In the genomic region with DNA sequence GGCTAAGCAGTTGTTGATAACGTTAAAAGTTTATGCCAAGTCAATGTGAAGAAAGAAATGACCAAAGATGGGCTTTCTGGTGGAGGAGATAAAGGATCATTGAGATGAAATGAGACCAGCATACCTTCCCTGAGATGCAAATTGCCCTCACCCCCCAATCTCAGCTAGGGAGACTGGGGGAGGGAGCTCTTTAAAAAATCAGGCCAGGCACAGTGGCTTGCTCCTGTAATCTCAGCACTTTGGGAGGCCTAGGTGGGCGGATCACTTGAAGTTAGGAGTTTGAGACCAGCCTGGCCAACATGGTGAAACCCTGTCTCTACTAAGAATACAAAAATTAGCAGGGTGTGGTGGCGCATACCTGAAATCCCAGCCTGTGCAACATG, we compare ENCODE assay signal across 12 cellular contexts. TPM values are rescaled to one million over a fixed set of nuclear protein-coding genes. Genes with fewer than 3 reads are reported as not detected.
DNase-seq lines count a peak whose midpoint lies in the region; ATAC-seq and TF ChIP-seq lines count a peak whose summit lies in the region.
"Had no signal": no experiment of that assay in that cellular context is flagged by ENCODE, and none has a peak within 500 bp of the region (broad histone marks: within the 10 kb centered on the region; RNA-seq: fewer than 3 reads in every experiment).

No MANE protein-coding gene starts in this region.

- no peaks in the 10 kb centered on the region for H3K36me3 ChIP-seq in transverse colon
- H3K36me3 ChIP-seq: prostate gland had no signal

- H3K4me1 Mint-ChIP-seq in activated naive CD4-positive, alpha-beta T cell treated with anti-CD3 and anti-CD28 coated beads for 36 hours (ENCODE audit: low read depth) = peaks cover 80% of the 10 kb centered on the region
- peaks cover 38% of the 10 kb centered on the region for H3K4me1 Mint-ChIP-seq in activated naive CD8-positive, alpha-beta T cell treated with anti-CD3 and anti-CD28 coated beads, Interleukin-2, amount 10 ng/mL, durations not matched to agents 7 days and 5 days

- H3K27me3 ChIP-seq in transverse colon = no peaks in the 10 kb centered on the region

- H3K9me3 ChIP-seq in transverse colon = no peaks in the 10 kb centered on the region
- H3K9me3 ChIP-seq: prostate gland had no signal

- POLR2A ChIA-PET in activated naive CD8-positive, alpha-beta T cell treated with anti-CD3 and anti-CD28 coated beads, Interleukin-2, amount 10 ng/mL, durations not matched to agents 7 days and 5 days (lab: Charles Lee) = interaction anchor here (0.8 to 5.4 kb wide), 20 partner anchors 9 to 481 kb away, joined by 3 to 94 read pairs (median 6); partner anchors contain the start of genes KCMF1, SUCLG1, TGOLN2 and TMSB10

- H3K27me3 Mint-ChIP-seq in activated naive CD4-positive, alpha-beta T cell treated with anti-CD3 and anti-CD28 coated beads for 36 hours (ENCODE audit: low read depth) = no peaks in the 10 kb centered on the region
- no peaks in the 10 kb centered on the region for H3K27me3 Mint-ChIP-seq in activated naive CD8-positive, alpha-beta T cell treated with anti-CD3 and anti-CD28 coated beads, Interleukin-2, amount 10 ng/mL, durations not matched to agents 7 days and 5 days

- peak; percentile 4 for ATAC-seq in HG03097 (IDR thresholded peaks at IDR 0.05; ENCODE audit: low FRiP score, unreplicated experiment)
- ATAC-seq in activated naive CD8-positive, alpha-beta T cell treated with anti-CD3 and anti-CD28 coated beads, Interleukin-2, amount 10 ng/mL, durations not matched to agents 7 days and 5 days (ENCODE audit: low read depth) = no peak

- intact Hi-C loops in activated naive CD4-positive, alpha-beta T cell treated with anti-CD3 and anti-CD28 coated beads for 36 hours (cut with micrococcal nuclease) = no loop called here
- intact Hi-C loops in transverse colon (cut with DNase I; ENCODE audit: low total_unique reads) (no loop called here), head of caudate nucleus (cut with DNase I) (no loop called here)

- in situ Hi-C loops in transverse colon (cut with MboI; ENCODE audit: low pct_ligation_motif_present in 1 of 4, low pct_unique_long_range_greater_than_20kb in 1 of 4, low sequenced_read_pairs in 3 of 4) = loop anchor here in 1 of 4 donors (25.0 kb wide), 1 partner anchor 347 kb away; no protein-coding TSS in a partner anchor

- H3K9me3 Mint-ChIP-seq in activated naive CD4-positive, alpha-beta T cell treated with anti-CD3 and anti-CD28 coated beads for 36 hours = no peaks in the 10 kb centered on the region
- H3K9me3 Mint-ChIP-seq in activated naive CD8-positive, alpha-beta T cell treated with anti-CD3 and anti-CD28 coated beads, Interleukin-2, amount 10 ng/mL, durations not matched to agents 7 days and 5 days = no peaks in the 10 kb centered on the region

- CTCF ChIA-PET in activated naive CD4-positive, alpha-beta T cell treated with anti-CD3 and anti-CD28 coated beads for 36 hours (lab: Charles Lee) = interaction anchor here (0.6 to 7.2 kb wide), 9 partner anchors 10 to 78 kb away, joined by 3 to 76 read pairs (median 5); no protein-coding TSS in a partner anchor

- no peak for TF ChIP-seq EP300 in transverse colon (IDR thresholded peaks at IDR 0.05; ENCODE audit: low read depth)

- peak overlapping the region in 1 of 4 donors; percentile 27 for H3K4me3 ChIP-seq in transverse colon
- H3K4me3 ChIP-seq: prostate gland had no signal

- peak overlapping the region; percentile 61 to 79 (median 75) for H3K27ac ChIP-seq in transverse colon
- H3K27ac ChIP-seq: prostate gland had no signal

- peak overlapping the region; percentile 99 for H3K27ac Mint-ChIP-seq in activated naive CD4-positive, alpha-beta T cell treated with anti-CD3 and anti-CD28 coated beads for 36 hours
- H3K27ac Mint-ChIP-seq in activated naive CD8-positive, alpha-beta T cell treated with anti-CD3 and anti-CD28 coated beads, Interleukin-2, amount 10 ng/mL, durations not matched to agents 7 days and 5 days = peak overlapping the region; percentile 99

- no peak for DNase-seq in activated naive CD4-positive, alpha-beta T cell treated with anti-CD3 and anti-CD28 coated beads for 36 hours
- no peak for DNase-seq in activated naive CD4-positive, alpha-beta T cell treated with Interleukin-2 at 50 U/mL for 16 hours
- no peak for DNase-seq in activated naive CD8-positive, alpha-beta T cell treated with anti-CD3 and anti-CD28 coated beads, Interleukin-2, amount 10 ng/mL, durations not matched to agents 7 days and 5 days
- DNase-seq in transverse colon = no peak
- no peak for DNase-seq in NK-92 treated with Interleukin-12 subunit alpha and Interleukin-12 subunit beta, amount 100 ng/mL, for 24 hours (lab: John Stamatoyannopoulos, UW)
- DNase-seq in stimulated activated CD4-positive, alpha-beta T cell treated with anti-CD3 and anti-CD28 coated beads, Interleukin-4, amount 100 ng/mL, for 24 hours = no peak
- DNase-seq in head of caudate nucleus = no peak
- DNase-seq: hypothalamus, NCI-H1048, SW 1271 had no signal

- TF ChIP-seq CTCF in transverse colon (IDR thresholded peaks at IDR 0.05) = no peak

- H3K4me1 ChIP-seq in transverse colon = peaks cover 6 to 35% (median 16%) of the 10 kb centered on the region in 4 donors
- H3K4me1 ChIP-seq: prostate gland had no signal

- peak overlapping the region; percentile 72 for H3K4me3 Mint-ChIP-seq in activated naive CD4-positive, alpha-beta T cell treated with anti-CD3 and anti-CD28 coated beads for 36 hours
- H3K4me3 Mint-ChIP-seq in activated naive CD8-positive, alpha-beta T cell treated with anti-CD3 and anti-CD28 coated beads, Interleukin-2, amount 10 ng/mL, durations not matched to agents 7 days and 5 days = peak overlapping the region; percentile 87

- peaks cover 3% of the 10 kb centered on the region for H3K36me3 Mint-ChIP-seq in activated naive CD4-positive, alpha-beta T cell treated with anti-CD3 and anti-CD28 coated beads for 36 hours (ENCODE audit: low read depth)
- H3K36me3 Mint-ChIP-seq in activated naive CD8-positive, alpha-beta T cell treated with anti-CD3 and anti-CD28 coated beads, Interleukin-2, amount 10 ng/mL, durations not matched to agents 7 days and 5 days = peaks cover 13% of the 10 kb centered on the region

- TF ChIP-seq POLR2A in transverse colon (IDR thresholded peaks at IDR 0.05) = no peak

- WGBS in transverse colon (ENCODE audit: low coverage in 1 of 2), 2 donors = 50 to 65% methylated on average over 1 to 3 of the region's 3 CpGs

RNA-seq across cellular contexts. Expression of gene KCMF1, which starts 30.9 kb away (rescaled TPM):
- 100 to 1,000 TPM; 105 to 109 TPM for total RNA-seq in activated naive CD4-positive, alpha-beta T cell treated with anti-CD3 and anti-CD28 coated beads for 36 hours
- 10 to 100 TPM; 79.3 to 81.0 TPM for total RNA-seq in activated naive CD8-positive, alpha-beta T cell treated with anti-CD3 and anti-CD28 coated beads, Interleukin-2, amount 10 ng/mL, durations not matched to agents 7 days and 5 days
- 10 to 100 TPM; 41.5 to 97.3 (median 55.5) TPM for total RNA-seq in transverse colon

RNA-seq across cellular contexts. Expression of gene TMSB10, which starts 34.6 kb away (rescaled TPM):
- total RNA-seq in activated naive CD4-positive, alpha-beta T cell treated with anti-CD3 and anti-CD28 coated beads for 36 hours = 1,000 to 10,000 TPM; 1,772 to 1,864 TPM
- 1,000 to 10,000 TPM; 4,217 to 4,653 TPM for total RNA-seq in activated naive CD8-positive, alpha-beta T cell treated with anti-CD3 and anti-CD28 coated beads, Interleukin-2, amount 10 ng/mL, durations not matched to agents 7 days and 5 days
- 1,000 to 10,000 TPM; 1,619 to 4,787 (median 3,693) TPM for total RNA-seq in transverse colon

RNA-seq across cellular contexts. Expression of gene TRABD2A, which starts 59.2 kb away (rescaled TPM):
- total RNA-seq in activated naive CD4-positive, alpha-beta T cell treated with anti-CD3 and anti-CD28 coated beads for 36 hours = 10 to 100 TPM; 40.4 to 41.7 TPM
- 10 to 100 TPM; 81.1 to 85.5 TPM for total RNA-seq in activated naive CD8-positive, alpha-beta T cell treated with anti-CD3 and anti-CD28 coated beads, Interleukin-2, amount 10 ng/mL, durations not matched to agents 7 days and 5 days
- 100 to 1,000 TPM in 2 of 4 donors, 10 to 100 TPM in 2; 21.3 to 230 (median 76.5) TPM for total RNA-seq in transverse colon
